ENCODE assay signal across 9 cellular contexts in the genomic region with DNA sequence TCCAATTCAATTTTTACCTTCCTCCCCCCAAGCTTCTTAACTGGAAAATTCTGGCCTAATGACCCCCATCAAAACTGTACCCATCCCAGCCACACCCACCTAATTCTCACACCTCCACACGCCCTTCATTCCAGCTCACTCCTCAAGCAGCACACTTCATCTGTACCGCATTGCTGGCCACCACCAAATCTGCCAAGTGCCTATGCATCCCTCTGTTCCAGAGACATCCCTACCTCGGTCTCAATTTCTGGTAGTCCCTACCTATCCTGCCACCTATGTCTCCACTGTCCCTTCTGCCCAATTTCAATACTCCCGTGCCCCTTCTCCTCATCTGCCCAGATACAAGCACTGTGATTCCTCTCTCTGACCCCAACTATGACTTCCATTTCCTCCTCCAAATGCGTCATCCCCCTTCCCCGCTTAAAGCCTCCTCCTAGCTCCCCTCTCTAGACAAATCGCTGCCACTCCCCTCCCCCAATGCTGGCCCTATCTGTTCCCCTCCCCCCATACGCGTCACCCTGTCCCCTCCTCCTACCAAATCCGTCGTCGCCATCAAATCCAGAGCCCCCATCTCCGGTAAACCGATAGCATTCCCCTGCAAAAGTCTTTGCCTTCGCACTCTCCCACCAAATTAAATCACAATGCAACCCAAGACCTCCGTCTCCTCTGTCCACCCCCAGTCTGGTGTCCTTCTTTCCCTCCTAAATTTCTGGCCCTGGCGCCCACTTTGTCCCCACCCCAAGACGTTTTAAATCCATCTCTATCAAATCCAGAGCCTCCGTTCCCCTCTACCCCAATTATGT. TPM values are rescaled to one million over a fixed set of nuclear protein-coding genes. Genes with fewer than 3 reads are reported as not detected.
A peak's percentile ranks its signal among the peaks of the same experiment; 100 is the strongest.
DNase-seq lines count a peak whose midpoint lies in the region; ATAC-seq and TF ChIP-seq lines count a peak whose summit lies in the region.
"Had no signal": no experiment of that assay in that cellular context is flagged by ENCODE, and none has a peak within 500 bp of the region (broad histone marks: within the 10 kb centered on the region; RNA-seq: fewer than 3 reads in every experiment).

No MANE protein-coding gene starts in this region.

- H3K27me3 Mint-ChIP-seq in CD14-positive monocyte (ENCODE audit: low read depth in 3 of 3), result peaks cover 0 to 5% (median 4%) of the 10 kb centered on the region in 3 donors
- H3K27me3 Mint-ChIP-seq in activated CD4-positive, alpha-beta T cell treated with anti-CD3 and anti-CD28 coated beads, Interleukin-2, amount 10 ng/mL, durations not matched to agents 24 days and 14 days, result peaks cover 4% of the 10 kb centered on the region
- H3K27me3 Mint-ChIP-seq: IgD-negative memory B cell had no signal

- TF ChIP-seq EP300 in stomach (IDR thresholded peaks at IDR 0.05), result no peak

- 5 to 8% (median 5%) methylated on average over 19 of the region's 19 CpGs for WGBS in stomach, 5 donors

- H3K9me3 ChIP-seq in KOPT-K1 (ENCODE audit: insufficient read depth, low read length, poor library complexity, severe bottlenecking), result no peaks in the 10 kb centered on the region
- no peaks in the 10 kb centered on the region for H3K9me3 ChIP-seq in endocrine pancreas (ENCODE audit: control insufficient read depth, low read length)
- H3K9me3 ChIP-seq in mucosa of stomach (ENCODE audit: control insufficient read depth, low read length), result no peaks in the 10 kb centered on the region
- no peaks in the 10 kb centered on the region for H3K9me3 ChIP-seq in stomach

- TF ChIP-seq CTCF in CD14-positive monocyte (IDR thresholded peaks at IDR 0.05) (no peak), stomach (IDR thresholded peaks at IDR 0.05) (no peak)

- no peak overlapping the region for H3K4me3 Mint-ChIP-seq in CD14-positive monocyte
- no peak overlapping the region for H3K4me3 Mint-ChIP-seq in activated CD4-positive, alpha-beta T cell treated with anti-CD3 and anti-CD28 coated beads, Interleukin-2, amount 10 ng/mL, durations not matched to agents 24 days and 14 days
- H3K4me3 Mint-ChIP-seq: IgD-negative memory B cell had no signal

- no peak for ATAC-seq in HG02623 (IDR thresholded peaks at IDR 0.05; ENCODE audit: unreplicated experiment)
- ATAC-seq in GM21390 (IDR thresholded peaks at IDR 0.05; ENCODE audit: unreplicated experiment), result no peak

- peak overlapping the region; percentile 97 for H3K27ac ChIP-seq in KOPT-K1 (ENCODE audit: low read depth, low read length, poor library complexity, severe bottlenecking)
- H3K27ac ChIP-seq in stomach, result peak overlapping the region; percentile 97 to 99 (median 99)

- H3K9ac ChIP-seq in endocrine pancreas (ENCODE audit: control insufficient read depth, insufficient read depth, low read length), result peak overlapping the region; percentile 91
- H3K9ac ChIP-seq in mucosa of stomach (ENCODE audit: low read length), result peak overlapping the region; percentile 97

- H3K4me3 ChIP-seq in endocrine pancreas (ENCODE audit: control insufficient read depth, insufficient read depth, low read length) (peak overlapping the region; percentile 73), mucosa of stomach (ENCODE audit: low read length) (peak overlapping the region; percentile 37), stomach (peak overlapping the region; percentile 91 to 100 (median 94))

- H3K27me3 ChIP-seq in endocrine pancreas (ENCODE audit: control insufficient read depth, insufficient read depth, low read length) (no peaks in the 10 kb centered on the region), mucosa of stomach (ENCODE audit: control insufficient read depth, insufficient read depth, low read length) (no peaks in the 10 kb centered on the region), stomach (no peaks in the 10 kb centered on the region)

- no peaks in the 10 kb centered on the region for H3K9me3 Mint-ChIP-seq in CD14-positive monocyte
- no peaks in the 10 kb centered on the region for H3K9me3 Mint-ChIP-seq in activated CD4-positive, alpha-beta T cell treated with anti-CD3 and anti-CD28 coated beads, Interleukin-2, amount 10 ng/mL, durations not matched to agents 24 days and 14 days
- H3K9me3 Mint-ChIP-seq: IgD-negative memory B cell had no signal

- H3K36me3 ChIP-seq in KOPT-K1 (ENCODE audit: insufficient read depth, low read length) (peaks cover 43% of the 10 kb centered on the region), endocrine pancreas (ENCODE audit: control insufficient read depth, insufficient read depth, low read length) (no peaks in the 10 kb centered on the region), mucosa of stomach (ENCODE audit: control insufficient read depth, insufficient read depth, low read length) (no peaks in the 10 kb centered on the region), stomach (peaks cover 0 to 25% (median 13%) of the 10 kb centered on the region in 4 donors)

- peak; percentile 88 for DNase-seq in CD14-positive monocyte (ENCODE audit: low spot score)
- peak; percentile 83 for DNase-seq in activated CD4-positive, alpha-beta T cell treated with anti-CD3 and anti-CD28 coated beads, Interleukin-2, amount 10 ng/mL, durations not matched to agents 24 days and 14 days
- DNase-seq in stomach, result no peak

- H3K27ac Mint-ChIP-seq in CD14-positive monocyte, result no peak overlapping the region
- no peak overlapping the region for H3K27ac Mint-ChIP-seq in activated CD4-positive, alpha-beta T cell treated with anti-CD3 and anti-CD28 coated beads, Interleukin-2, amount 10 ng/mL, durations not matched to agents 24 days and 14 days
- H3K27ac Mint-ChIP-seq: IgD-negative memory B cell had no signal

- intact Hi-C loops in CD14-positive monocyte (cut with micrococcal nuclease), result loop anchor here in 1 of 2 donors (5.0 kb wide), 1 partner anchor 33 kb away; no protein-coding TSS in a partner anchor
- intact Hi-C loops in activated CD4-positive, alpha-beta T cell treated with anti-CD3 and anti-CD28 coated beads, Interleukin-2, amount 10 ng/mL, durations not matched to agents 24 days and 14 days (cut with micrococcal nuclease), result loop anchor here (5.0 kb wide), 1 partner anchor 112 kb away; a partner anchor contains a TSS
- intact Hi-C loops in stomach (cut with DNase I; ENCODE audit: low total_unique reads), result no loop called here

- TF ChIP-seq POLR2A in stomach (IDR thresholded peaks at IDR 0.05), result no peak

- peaks cover 17 to 20% of the 10 kb centered on the region in 2 donors for H3K36me3 Mint-ChIP-seq in CD14-positive monocyte
- peaks cover 16% of the 10 kb centered on the region for H3K36me3 Mint-ChIP-seq in activated CD4-positive, alpha-beta T cell treated with anti-CD3 and anti-CD28 coated beads, Interleukin-2, amount 10 ng/mL, durations not matched to agents 24 days and 14 days (ENCODE audit: low read depth)
- H3K36me3 Mint-ChIP-seq: IgD-negative memory B cell had no signal

- peaks cover 15% of the 10 kb centered on the region for H3K4me1 Mint-ChIP-seq in CD14-positive monocyte
- H3K4me1 Mint-ChIP-seq in activated CD4-positive, alpha-beta T cell treated with anti-CD3 and anti-CD28 coated beads, Interleukin-2, amount 10 ng/mL, durations not matched to agents 24 days and 14 days, result peaks cover 28% of the 10 kb centered on the region

- peaks cover 9% of the 10 kb centered on the region for H3K4me1 ChIP-seq in endocrine pancreas (ENCODE audit: control insufficient read depth, insufficient read depth, low read length)
- H3K4me1 ChIP-seq in mucosa of stomach (ENCODE audit: control insufficient read depth, insufficient read depth, low read length), result peaks cover 26% of the 10 kb centered on the region
- H3K4me1 ChIP-seq in stomach, result peaks cover 47 to 68% (median 58%) of the 10 kb centered on the region in 4 donors

RNA-seq across cellular contexts. Expression of a gene that starts 1.2 kb away (rescaled TPM):
- polyA plus RNA-seq in CD14-positive monocyte (100 to 1,000 TPM; 111 to 118 TPM), stomach (100 to 1,000 TPM; 110 to 172 (median 122) TPM)
- total RNA-seq in activated CD4-positive, alpha-beta T cell treated with anti-CD3 and anti-CD28 coated beads, Interleukin-2, amount 10 ng/mL, durations not matched to agents 24 days and 14 days, result 119 TPM in 2 replicates
- 100 to 1,000 TPM; 123 to 202 (median 189) TPM for total RNA-seq in stomach

RNA-seq across cellular contexts. Expression of a gene that starts 20.7 kb away (rescaled TPM):
- polyA plus RNA-seq in CD14-positive monocyte (10 to 100 TPM; 25.3 to 50.0 TPM), stomach (1 to 10 TPM; 2.7 to 3.5 (median 3.1) TPM)
- total RNA-seq in activated CD4-positive, alpha-beta T cell treated with anti-CD3 and anti-CD28 coated beads, Interleukin-2, amount 10 ng/mL, durations not matched to agents 24 days and 14 days, result 0.57 and 0.58 TPM in 2 replicates
- total RNA-seq in stomach, result 10 to 100 TPM in 2 of 5 donors, 1 to 10 TPM in 3; 2.6 to 34.5 (median 7.3) TPM

RNA-seq across cellular contexts. Expression of a gene that starts 30.2 kb away (rescaled TPM):
- under 1 TPM in 1 of 2 donors, not detected in 1; 0.22 TPM for polyA plus RNA-seq in CD14-positive monocyte
- total RNA-seq in activated CD4-positive, alpha-beta T cell treated with anti-CD3 and anti-CD28 coated beads, Interleukin-2, amount 10 ng/mL, durations not matched to agents 24 days and 14 days, result not detected in 2 replicates
- total RNA-seq in stomach, result 10 to 100 TPM in 2 of 5 donors, 1 to 10 TPM in 1, not detected in 2; 1.7 to 21.3 (median 10.4) TPM
- 1 to 10 TPM; 1.2 to 4.3 (median 1.5) TPM for polyA plus RNA-seq in stomach

Comparison
In these comparisons a context has a peak if more than half of its experiments do, and no peak if none do; other contexts are left out.
1. H3K4me3 ChIP-seq: peak in every context shown above with its lines; median percentile 94 in stomach; 73 in endocrine pancreas; 37 in mucosa of stomach.